Comparison of ENCODE assay signal across 1 cellular context in genomic region chr19:46412983-46413261, GRCh38.
TF ChIP-seq lines count a peak whose summit lies in the region.

No MANE protein-coding gene starts in this region.

TF ChIP-seq in K562, 482 proteins besides CTCF, POLR2A, EP300 and RAD21 (continued from another document):
- TF ChIP-seq BCLAF1 (IDR thresholded peaks at IDR 0.05; ENCODE audit: borderline replicate concordance in 1 of 2, control insufficient read depth in 1 of 2, low read depth in 2 of 2, low read length in 1 of 2), result no peak
- TF ChIP-seq ZNF740 (CRISPR knock-in tag; IDR thresholded peaks at IDR 0.05), result 0 out of 2 replicates have a peak, but pooled peaks have one; percentile 7
- no peak for TF ChIP-seq ZNF740 (tag; IDR thresholded peaks at IDR 0.05)
- TF ChIP-seq SMARCA4 (IDR thresholded peaks at IDR 0.05), result no peak
- no peak for TF ChIP-seq ZBTB43 (CRISPR knock-in tag; IDR thresholded peaks at IDR 0.05)
- TF ChIP-seq CLOCK (CRISPR knock-in tag; IDR thresholded peaks at IDR 0.05; ENCODE audit: borderline replicate concordance), result no peak
- TF ChIP-seq ZNF146 (CRISPR knock-in tag; IDR thresholded peaks at IDR 0.05; ENCODE audit: unreplicated experiment), result no peak
- TF ChIP-seq ELF1 (tag; IDR thresholded peaks at IDR 0.05), result no peak
- TF ChIP-seq PRDM10 (IDR thresholded peaks at IDR 0.05; ENCODE audit: partially characterized antibody), result peak; percentile 25
- TF ChIP-seq CHD1 (IDR thresholded peaks at IDR 0.05; ENCODE audit: low read length), result peak; percentile 48
- TF ChIP-seq TBP (optimal IDR thresholded peaks at IDR 0.05; ENCODE audit: low read depth, low read length), result no peak
- TF ChIP-seq HMGXB4 (CRISPR knock-in tag; IDR thresholded peaks at IDR 0.05), result no peak
